Comparison of ENCODE assay signal across 8 cellular contexts in genomic region chr21:29299046-29299905, GRCh38. TPM values are rescaled to one million over a fixed set of nuclear protein-coding genes. Genes with fewer than 3 reads are reported as not detected.
A peak's percentile ranks its signal among the peaks of the same experiment; 100 is the strongest.
DNase-seq lines count a peak whose midpoint lies in the region; ATAC-seq and TF ChIP-seq lines count a peak whose summit lies in the region.

No MANE protein-coding gene starts in this region.

- no peaks in the 10 kb centered on the region for H3K36me3 Mint-ChIP-seq in WTC11

- H3K4me1 ChIP-seq in MM.1S (ENCODE audit: low read length), result peaks cover 38% of the 10 kb centered on the region
- peaks cover 40% of the 10 kb centered on the region for H3K4me1 ChIP-seq in mammary epithelial cell (ENCODE audit: insufficient read depth, low read length)

- H2AFZ ChIP-seq in MM.1S (ENCODE audit: low read length) (peak overlapping the region; percentile 8), mammary epithelial cell (ENCODE audit: low read depth, low read length) (peak overlapping the region; percentile 28)

- peak overlapping the region; percentile 97 for H3K4me2 ChIP-seq in MM.1S (ENCODE audit: low read depth, low read length)
- peak overlapping the region; percentile 79 for H3K4me2 ChIP-seq in mammary epithelial cell (ENCODE audit: insufficient read depth, low read depth, low read length)

- WGBS in mammary epithelial cell (ENCODE audit: low coverage, missing lambda C conversion rate), result 2% methylated on average over 26 of the region's 75 CpGs

- peaks cover 22% of the 10 kb centered on the region for H4K20me1 ChIP-seq in MM.1S (ENCODE audit: insufficient read depth, low read length)
- no peaks in the 10 kb centered on the region for H4K20me1 ChIP-seq in mammary epithelial cell (ENCODE audit: insufficient read depth, low read length)

- peak; percentile 7 for ATAC-seq in GM21825 (IDR thresholded peaks at IDR 0.05; ENCODE audit: unreplicated experiment)
- ATAC-seq in WTC11, result peak; percentile 27
- no peak for ATAC-seq in GM21447 (IDR thresholded peaks at IDR 0.05; ENCODE audit: unreplicated experiment)

- dilution Hi-C loops in mammary epithelial cell (cut with HindIII; ENCODE audit: low sequenced_read_pairs), result loop anchor here (5.0 kb wide), 1 partner anchor 112 kb away; no protein-coding TSS in a partner anchor

- peaks cover 32% of the 10 kb centered on the region for H3F3A ChIP-seq in MM.1S (ENCODE audit: insufficient read depth, low read length)

- H3K4me3 ChIP-seq in MM.1S (ENCODE audit: low read length) (peak overlapping the region; percentile 94), mammary epithelial cell (replicated peaks in 1 of 3; ENCODE audit: insufficient read depth in 1 of 3, low read depth in 2 of 3, low read length in 3 of 3) (peak overlapping the region; percentile 57 to 78 (median 74))

- CTCF ChIA-PET in WTC11 (lab: Charles Lee) (interaction anchor here (0.8 to 1.4 kb wide), 4 partner anchors 9 to 125 kb away, joined by 3 to 7 read pairs (median 3); no protein-coding TSS in a partner anchor), mammary epithelial cell (lab: Charles Lee; ENCODE audit: low non-redundant PET) (interaction anchor here (1.1 kb wide), 1 partner anchor 117 kb away, joined by 3 read pairs; no protein-coding TSS in a partner anchor)

- peaks cover 15% of the 10 kb centered on the region for H3K27me3 Mint-ChIP-seq in WTC11 (ENCODE audit: low read depth)

- intact Hi-C loops in mammary epithelial cell (cut with micrococcal nuclease), result loop anchor here (1.0 to 5.0 kb wide), 4 partner anchors 38 to 209 kb away; no protein-coding TSS in a partner anchor

- peak; percentile 40 for DNase-seq in DMS53 treated with DMSO at 0.1 percent for 48 hours (lab: John Stamatoyannopoulos, UW; ENCODE audit: unreplicated experiment)
- DNase-seq in MM.1S, result peak; percentile 55
- peak; percentile 50 for DNase-seq in WTC11 (ENCODE audit: low spot score)
- peak; percentile 57 for DNase-seq in mammary epithelial cell
- peak; percentile 70 for DNase-seq in islet precursor cell
- peak; percentile 35 to 56 for DNase-seq in stimulated activated CD4-positive, alpha-beta T cell treated with anti-CD3 and anti-CD28 coated beads, Interleukin-12 subunit alpha, Interleukin-12 subunit beta, amount 100 ng/mL, for 24 hours (ENCODE audit: low read depth in 2 of 2)

- no peaks in the 10 kb centered on the region for H3K9me3 Mint-ChIP-seq in WTC11

- TF ChIP-seq CTCF in MM.1S (IDR thresholded peaks at IDR 0.05; ENCODE audit: low read length), result no peak
- no peak for TF ChIP-seq CTCF in WTC11 (IDR thresholded peaks at IDR 0.05)
- TF ChIP-seq CTCF in mammary epithelial cell (conservative IDR thresholded peaks at IDR 0.05 in 1 of 2, IDR thresholded peaks at IDR 0.05 in 1 of 2; ENCODE audit: extremely low read depth in 1 of 2, insufficient read depth in 1 of 2, low read depth in 1 of 2, low read length in 2 of 2), result no peak

- POLR2A ChIA-PET in WTC11 (lab: Charles Lee), result interaction anchor here (0.8 to 1.1 kb wide), 4 partner anchors 8 to 49 kb away, joined by 3 to 4 read pairs (median 3); no protein-coding TSS in a partner anchor

- H3K36me3 ChIP-seq in MM.1S (replicated peaks; ENCODE audit: insufficient read depth, low read length), result no peaks in the 10 kb centered on the region
- peaks cover 2% of the 10 kb centered on the region for H3K36me3 ChIP-seq in mammary epithelial cell (ENCODE audit: insufficient read depth, low read length)

- H3K4me1 Mint-ChIP-seq in WTC11, result peaks cover 57% of the 10 kb centered on the region

- H3K27me3 ChIP-seq in MM.1S (replicated peaks; ENCODE audit: insufficient read depth, low read length), result no peaks in the 10 kb centered on the region
- no peaks in the 10 kb centered on the region for H3K27me3 ChIP-seq in mammary epithelial cell (ENCODE audit: insufficient read depth, low read length)

- H3K27ac Mint-ChIP-seq in WTC11, result peak overlapping the region; percentile 90

- no peaks in the 10 kb centered on the region for H3K9me2 ChIP-seq in MM.1S (replicated peaks; ENCODE audit: insufficient read depth, low read length)

- TSS peak; percentile 87 for BruUV-seq in mammary epithelial cell (replicated peaks; lab: Mats Ljungman, UMichigan)

- peak overlapping the region; percentile 82 for H3K27ac ChIP-seq in MM.1S (ENCODE audit: low read length)
- peak overlapping the region; percentile 89 for H3K27ac ChIP-seq in mammary epithelial cell (ENCODE audit: insufficient read depth, low read depth, low read length)

- H3K79me2 ChIP-seq in MM.1S (ENCODE audit: low read length) (peaks cover 52% of the 10 kb centered on the region), mammary epithelial cell (ENCODE audit: insufficient read depth, low read length) (peaks cover 54% of the 10 kb centered on the region)

- H3K4me3 Mint-ChIP-seq in WTC11, result peak overlapping the region; percentile 92

- in situ Hi-C loops in mammary epithelial cell (cut with MboI; ENCODE audit: low sequenced_read_pairs in 2 of 2), result loop anchor here in 1 of 2 donors (10.0 kb wide), 1 partner anchor 134 kb away; no protein-coding TSS in a partner anchor

- H3K9me3 ChIP-seq in MM.1S (replicated peaks; ENCODE audit: insufficient read depth, low read length), result no peaks in the 10 kb centered on the region
- no peaks in the 10 kb centered on the region for H3K9me3 ChIP-seq in mammary epithelial cell (replicated peaks; ENCODE audit: insufficient read depth, low read length)

- H3K9ac ChIP-seq in MM.1S (ENCODE audit: low read length) (peak overlapping the region; percentile 87), mammary epithelial cell (ENCODE audit: insufficient read depth, low read length) (peak overlapping the region; percentile 94)

TF ChIP-seq in WTC11, 78 proteins besides CTCF, POLR2A, EP300 and RAD21:
- peak; percentile 40; the same call in 1 of the 2 replicates for TF ChIP-seq KAT7 (CRISPR knock-in tag; IDR thresholded peaks at IDR 0.05; ENCODE audit: borderline replicate concordance)
- TF ChIP-seq FOXJ3 (CRISPR knock-in tag; IDR thresholded peaks at IDR 0.05; ENCODE audit: borderline replicate concordance), result no peak
TF ChIP-seq in WTC11: peak in this region for 1.

RNA-seq across cellular contexts. Expression of gene BACH1, which starts 0.6 kb away (rescaled TPM):
- 46.2 to 48.7 TPM (median 47.8 TPM) in 3 replicates for total RNA-seq in WTC11 (2021)
- total RNA-seq in mammary epithelial cell, result 10 to 100 TPM; 38.8 to 45.7 TPM
- 13.7 TPM for polyA plus RNA-seq in mammary epithelial cell
- 98.6 TPM for polyA minus RNA-seq in mammary epithelial cell
